ENCODE assay signal across 18 cellular contexts in genomic region chr11:87005569-87005921, GRCh38. TPM values are rescaled to one million over a fixed set of nuclear protein-coding genes. Genes with fewer than 3 reads are reported as not detected.
DNase-seq lines count a peak whose midpoint lies in the region; ATAC-seq and TF ChIP-seq lines count a peak whose summit lies in the region.
"Had no signal": no experiment of that assay in that cellular context is flagged by ENCODE, and none has a peak within 500 bp of the region (broad histone marks: within the 10 kb centered on the region; RNA-seq: fewer than 3 reads in every experiment).

No MANE protein-coding gene starts in this region.

- H3K4me3 ChIP-seq in GM23338 (no peak overlapping the region), RWPE2 (ENCODE audit: severe bottlenecking) (no peak overlapping the region)

- H3K4me2 ChIP-seq in GM23338, result no peak overlapping the region

- no peak overlapping the region for H3K27ac ChIP-seq in GM23338 (ENCODE audit: low read depth)
- H3K27ac ChIP-seq in RWPE2 (ENCODE audit: poor library complexity, severe bottlenecking), result no peak overlapping the region
- H3K27ac ChIP-seq in epithelial cell of prostate, result peak overlapping the region; percentile 56

- no peaks in the 10 kb centered on the region for H4K20me1 ChIP-seq in GM23338 (replicated peaks; ENCODE audit: insufficient read depth)

- H3K27me3 Mint-ChIP-seq in GM23338 (ENCODE audit: insufficient read depth, low read depth, poor library complexity) (peaks cover 5% of the 10 kb centered on the region), type B pancreatic cell (no peaks in the 10 kb centered on the region)
- H3K27me3 Mint-ChIP-seq: CD4-positive, alpha-beta T cell had no signal

- DNase-seq in GM23338 (ENCODE audit: low spot score) (no peak), RWPE2 (ENCODE audit: low spot score) (no peak), epithelial cell of prostate (ENCODE audit: low read depth, low spot score) (no peak), type B pancreatic cell (ENCODE audit: extremely low spot score, unreplicated experiment) (no peak), T-helper 2 cell (no peak), amygdala (lab: John Stamatoyannopoulos, UW) (no peak), SHP77 treated with DMSO at 0.1 percent for 48 hours (lab: John Stamatoyannopoulos, UW) (no peak)
- DNase-seq: CD4-positive, alpha-beta T cell; GOT3; KBM-7; NCI-H1417; NCI-H187; NCI-H2107; NCI-H510A; NCI-H748 treated with DMSO at 0.1 percent for 48 hours; NK-92 treated with Interleukin-12 subunit alpha and Interleukin-12 subunit beta, amount 100 ng/mL, for 24 hours; RPMI8226 had no signal

- peak overlapping the region; percentile 19; the same call in 1 of the 2 replicates for H2AFZ ChIP-seq in GM23338

- H3K4me1 Mint-ChIP-seq in GM23338, result peaks cover 3% of the 10 kb centered on the region; the same call in 1 of the 3 replicates
- no peaks in the 10 kb centered on the region for H3K4me1 Mint-ChIP-seq in type B pancreatic cell (ENCODE audit: unreplicated experiment)
- H3K4me1 Mint-ChIP-seq: B cell had no signal

- H3K4me1 ChIP-seq in GM23338 (ENCODE audit: insufficient read depth) (no peaks in the 10 kb centered on the region), RWPE2 (ENCODE audit: insufficient read depth, poor library complexity, severe bottlenecking) (no peaks in the 10 kb centered on the region)

- no peak overlapping the region for H3K4me3 Mint-ChIP-seq in GM23338
- H3K4me3 Mint-ChIP-seq in type B pancreatic cell, result no peak overlapping the region
- H3K4me3 Mint-ChIP-seq: B cell; CD4-positive, alpha-beta T cell had no signal

- H3K9me3 Mint-ChIP-seq in GM23338 (no peaks in the 10 kb centered on the region), type B pancreatic cell (no peaks in the 10 kb centered on the region)
- H3K9me3 Mint-ChIP-seq: CD4-positive, alpha-beta T cell had no signal

- H3K36me3 Mint-ChIP-seq in GM23338 (ENCODE audit: low read depth), result no peaks in the 10 kb centered on the region; the same call in 2 of the 3 replicates
- H3K36me3 Mint-ChIP-seq in type B pancreatic cell, result no peaks in the 10 kb centered on the region

- H3F3A ChIP-seq in GM23338 (replicated peaks; ENCODE audit: low read depth), result no peaks in the 10 kb centered on the region

- H3K36me3 ChIP-seq in GM23338 (ENCODE audit: insufficient read depth) (no peaks in the 10 kb centered on the region), RWPE2 (ENCODE audit: low read depth) (no peaks in the 10 kb centered on the region)

- TF ChIP-seq CTCF in GM23338 (conservative IDR thresholded peaks at IDR 0.05; ENCODE audit: low read depth in 2 of 2) (no peak), RWPE2 (IDR thresholded peaks at IDR 0.05; ENCODE audit: poor library complexity, severe bottlenecking) (no peak), type B pancreatic cell (conservative IDR thresholded peaks at IDR 0.05) (no peak)

- ATAC-seq in GM23338, result no peak
- 0 out of 3 replicates have a peak, but pooled peaks have one; percentile 19 for ATAC-seq in RWPE2 (ENCODE audit: low read depth)

- H3K9me2 ChIP-seq in GM23338 (ENCODE audit: insufficient read depth), result no peaks in the 10 kb centered on the region

- no peaks in the 10 kb centered on the region for H3K27me3 ChIP-seq in GM23338 (ENCODE audit: insufficient read depth)
- no peaks in the 10 kb centered on the region for H3K27me3 ChIP-seq in RWPE2 (ENCODE audit: insufficient read depth, poor library complexity, severe bottlenecking)

- H3K27ac Mint-ChIP-seq in GM23338, result no peak overlapping the region
- peak overlapping the region; percentile 25 for H3K27ac Mint-ChIP-seq in type B pancreatic cell
- H3K27ac Mint-ChIP-seq: B cell; CD4-positive, alpha-beta T cell had no signal

- H3K9me3 ChIP-seq in RWPE2 (ENCODE audit: severe bottlenecking), result no peaks in the 10 kb centered on the region

- no peaks in the 10 kb centered on the region for H3K79me2 ChIP-seq in GM23338 (replicated peaks; ENCODE audit: insufficient read depth)

TF ChIP-seq in GM23338, 12 proteins besides CTCF, POLR2A, EP300 and RAD21 (continues in another document):
- TF ChIP-seq ZNF331 (CRISPR knock-in tag; IDR thresholded peaks at IDR 0.05; ENCODE audit: low read depth) (no peak), ZNF462 (CRISPR knock-in tag; IDR thresholded peaks at IDR 0.05) (no peak), EZH2 (IDR thresholded peaks at IDR 0.05; ENCODE audit: low read depth, unreplicated experiment) (no peak), ZNF114 (CRISPR knock-in tag; IDR thresholded peaks at IDR 0.05) (no peak)

RNA-seq across cellular contexts. Expression of gene TMEM135, which starts 32.2 kb away (rescaled TPM):
- total RNA-seq in GM23338 (2014; rRNA removed; shearing (Covaris generic)), result 47.4 and 49.9 TPM in 2 replicates
- polyA plus RNA-seq in GM23338 (2016; fragmentation: Nextera tagmentation; extraction: Ambion mirVana), result 19.2 and 23.4 TPM in 2 replicates
- 33.9 and 46.4 TPM in 2 replicates for total RNA-seq in type B pancreatic cell (ENCODE audit: low replicate concordance)

RNA-seq across cellular contexts. Expression of gene FZD4, which starts 50.4 kb away (rescaled TPM):
- 7.7 and 8.9 TPM in 2 replicates for total RNA-seq in GM23338 (2014; rRNA removed; shearing (Covaris generic))
- 1.4 and 1.5 TPM in 2 replicates for polyA plus RNA-seq in GM23338 (2016; fragmentation: Nextera tagmentation; extraction: Ambion mirVana)
- 6.4 and 11.9 TPM in 2 replicates for total RNA-seq in type B pancreatic cell (ENCODE audit: low replicate concordance)
- total RNA-seq: CD4-positive, alpha-beta T cell had no signal
